ENCODE assay signal across 35 cellular contexts in the genomic region with DNA sequence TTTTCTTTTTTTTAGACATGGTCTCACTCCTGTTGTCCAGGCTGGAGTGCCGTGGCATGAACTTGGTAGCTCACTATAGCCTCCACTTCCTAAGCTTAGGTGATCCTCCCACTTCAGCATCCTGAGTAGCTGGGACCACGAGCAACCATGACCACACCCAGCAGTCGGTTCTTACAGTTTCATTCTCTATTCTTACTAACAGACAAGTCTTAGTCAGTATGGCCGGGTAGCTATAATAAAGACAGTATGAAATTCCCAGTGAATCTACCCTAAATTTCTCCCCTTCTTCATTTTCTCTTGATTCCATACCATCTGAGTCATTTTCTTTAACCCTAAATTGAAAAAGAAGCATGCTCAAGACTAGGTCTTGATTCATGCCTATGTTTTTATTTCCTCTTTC.
"Had no signal": no experiment of that assay in that cellular context is flagged by ENCODE, and none has a peak within 500 bp of the region (broad histone marks: within the 10 kb centered on the region; RNA-seq: fewer than 3 reads in every experiment).

No MANE protein-coding gene starts in this region.

- H3K27ac ChIP-seq: adrenal gland, body of pancreas, epithelial cell of prostate, gastroesophageal sphincter, heart right ventricle had no signal

- H3K27me3 Mint-ChIP-seq: activated CD4-positive, alpha-beta memory T cell treated with anti-CD3 and anti-CD28 coated beads for 36 hours; activated CD4-positive, alpha-beta T cell treated with anti-CD3 and anti-CD28 coated beads for 36 hours; activated CD4-positive, alpha-beta T cell treated with anti-CD3 and anti-CD28 coated beads, Interleukin-2, amount 10 ng/mL, durations not matched to agents 24 days and 14 days; activated CD8-positive, alpha-beta memory T cell treated with anti-CD3 and anti-CD28 coated beads, Interleukin-2, amount 10 ng/mL, durations not matched to agents 7 days and 5 days; activated naive CD4-positive, alpha-beta T cell treated with anti-CD3 and anti-CD28 coated beads, Interleukin-2, amount 50 U/mL, for 24 hours; activated naive CD8-positive, alpha-beta T cell treated with anti-CD3 and anti-CD28 coated beads for 36 hours; activated naive CD8-positive, alpha-beta T cell treated with anti-CD3 and anti-CD28 coated beads, Interleukin-2, amount 50 U/mL, for 24 hours; effector memory CD8-positive, alpha-beta T cell; T-helper 17 cell had no signal

- H3K4me1 Mint-ChIP-seq: activated CD4-positive, alpha-beta T cell treated with anti-CD3 and anti-CD28 coated beads for 36 hours; activated CD4-positive, alpha-beta T cell treated with anti-CD3 and anti-CD28 coated beads, Interleukin-2, amount 10 ng/mL, durations not matched to agents 24 days and 14 days; activated CD8-positive, alpha-beta memory T cell treated with anti-CD3 and anti-CD28 coated beads, Interleukin-2, amount 10 ng/mL, durations not matched to agents 7 days and 5 days; activated naive CD4-positive, alpha-beta T cell treated with anti-CD3 and anti-CD28 coated beads, Interleukin-2, amount 50 U/mL, for 24 hours; activated naive CD8-positive, alpha-beta T cell treated with anti-CD3 and anti-CD28 coated beads for 36 hours; activated naive CD8-positive, alpha-beta T cell treated with anti-CD3 and anti-CD28 coated beads, Interleukin-2, amount 50 U/mL, for 24 hours; T-helper 17 cell had no signal

- H3K27me3 ChIP-seq: adrenal gland, body of pancreas, gastroesophageal sphincter, heart right ventricle had no signal

- H3K4me3 Mint-ChIP-seq: activated CD4-positive, alpha-beta memory T cell treated with anti-CD3 and anti-CD28 coated beads for 36 hours; activated CD4-positive, alpha-beta T cell treated with anti-CD3 and anti-CD28 coated beads for 36 hours; activated CD4-positive, alpha-beta T cell treated with anti-CD3 and anti-CD28 coated beads, Interleukin-2, amount 10 ng/mL, durations not matched to agents 24 days and 14 days; activated CD8-positive, alpha-beta memory T cell treated with anti-CD3 and anti-CD28 coated beads, Interleukin-2, amount 10 ng/mL, durations not matched to agents 7 days and 5 days; activated CD8-positive, alpha-beta T cell treated with anti-CD3 and anti-CD28 coated beads, Interleukin-2, amount 10 ng/mL, durations not matched to agents 7 days and 5 days; activated naive CD4-positive, alpha-beta T cell treated with anti-CD3 and anti-CD28 coated beads for 36 hours; activated naive CD4-positive, alpha-beta T cell treated with anti-CD3 and anti-CD28 coated beads, Interleukin-2, amount 50 U/mL, for 24 hours; activated naive CD8-positive, alpha-beta T cell treated with anti-CD3 and anti-CD28 coated beads for 36 hours; activated naive CD8-positive, alpha-beta T cell treated with anti-CD3 and anti-CD28 coated beads, Interleukin-2, amount 50 U/mL, for 24 hours; activated T-helper 1 cell treated with anti-CD3 and anti-CD28 coated beads, Interleukin-12 subunit alpha, Interleukin-12 subunit beta, Interleukin-2, Interleukin-4 antibody, amounts not matched to agents 30 ng/mL and 10 ng/mL and 1 ng/mL, durations not matched to agents 14 hours and 24 hours and 36 hours; effector memory CD8-positive, alpha-beta T cell; T-helper 17 cell; T-helper 2 cell treated with Interferon-gamma antibody and Interleukin-4, amounts not matched to agents 5 μg/mL and 100 μg/mL, for 36 hours had no signal

- ATAC-seq: activated CD4-positive, alpha-beta T cell treated with anti-CD3 and anti-CD28 coated beads for 36 hours; activated CD8-positive, alpha-beta memory T cell treated with anti-CD3 and anti-CD28 coated beads, Interleukin-2, amount 10 ng/mL, durations not matched to agents 7 days and 5 days; activated CD8-positive, alpha-beta T cell treated with anti-CD3 and anti-CD28 coated beads, Interleukin-2, amount 10 ng/mL, durations not matched to agents 7 days and 5 days; activated naive CD8-positive, alpha-beta T cell treated with anti-CD3 and anti-CD28 coated beads, Interleukin-2, amount 50 U/mL, for 24 hours; body of pancreas; effector memory CD8-positive, alpha-beta T cell; esophagus mucosa; gastroesophageal sphincter; heart right ventricle; T-helper 17 cell had no signal

- H3K9me3 ChIP-seq: body of pancreas, gastroesophageal sphincter had no signal

- H3K27ac Mint-ChIP-seq: activated CD4-positive, alpha-beta memory T cell treated with anti-CD3 and anti-CD28 coated beads for 36 hours; activated CD4-positive, alpha-beta T cell treated with anti-CD3 and anti-CD28 coated beads for 36 hours; activated CD4-positive, alpha-beta T cell treated with anti-CD3 and anti-CD28 coated beads, Interleukin-2, amount 10 ng/mL, durations not matched to agents 24 days and 14 days; activated CD8-positive, alpha-beta memory T cell treated with anti-CD3 and anti-CD28 coated beads, Interleukin-2, amount 10 ng/mL, durations not matched to agents 7 days and 5 days; activated CD8-positive, alpha-beta T cell treated with anti-CD3 and anti-CD28 coated beads, Interleukin-2, amount 10 ng/mL, durations not matched to agents 7 days and 5 days; activated naive CD4-positive, alpha-beta T cell treated with anti-CD3 and anti-CD28 coated beads for 36 hours; activated naive CD4-positive, alpha-beta T cell treated with anti-CD3 and anti-CD28 coated beads, Interleukin-2, amount 50 U/mL, for 24 hours; activated naive CD8-positive, alpha-beta T cell treated with anti-CD3 and anti-CD28 coated beads for 36 hours; activated naive CD8-positive, alpha-beta T cell treated with anti-CD3 and anti-CD28 coated beads, Interleukin-2, amount 50 U/mL, for 24 hours; activated T-helper 1 cell treated with anti-CD3 and anti-CD28 coated beads, Interleukin-12 subunit alpha, Interleukin-12 subunit beta, Interleukin-2, Interleukin-4 antibody, amounts not matched to agents 30 ng/mL and 10 ng/mL and 1 ng/mL, durations not matched to agents 14 hours and 24 hours and 36 hours; activated T-helper 2 cell treated with anti-CD3 and anti-CD28 coated beads, Interferon-gamma antibody, Interleukin-2, Interleukin-4, amounts not matched to agents 10 μg/mL and 5 μg/mL and 100 μg/mL, durations not matched to agents 14 hours and 24 hours and 36 hours; effector memory CD8-positive, alpha-beta T cell; T-helper 17 cell; T-helper 2 cell treated with Interferon-gamma antibody and Interleukin-4, amounts not matched to agents 5 μg/mL and 100 μg/mL, for 36 hours had no signal

- H3K4me1 ChIP-seq: adrenal gland, body of pancreas, gastroesophageal sphincter, heart right ventricle had no signal

- H3K4me3 ChIP-seq: adrenal gland, body of pancreas, gastroesophageal sphincter, heart right ventricle had no signal

- DNase-seq: activated CD4-positive, alpha-beta memory T cell treated with anti-CD3 and anti-CD28 coated beads for 36 hours; activated CD4-positive, alpha-beta T cell treated with anti-CD3 and anti-CD28 coated beads for 36 hours; activated CD4-positive, alpha-beta T cell treated with anti-CD3 and anti-CD28 coated beads, Interleukin-2, amount 10 ng/mL, durations not matched to agents 24 days and 14 days; activated CD4-positive, CD25-positive, alpha-beta regulatory T cell; activated CD4-positive, CD25-positive, alpha-beta regulatory T cell treated with anti-CD3 and anti-CD28 coated beads, Interleukin-2, amount 50 U/mL, for 72 hours; activated CD8-positive, alpha-beta memory T cell treated with anti-CD3 and anti-CD28 coated beads, Interleukin-2, amount 10 ng/mL, durations not matched to agents 7 days and 5 days; activated CD8-positive, alpha-beta memory T cell treated with anti-CD3 and anti-CD28 coated beads, Interleukin-2, amount 50 U/mL, for 4 hours; activated CD8-positive, alpha-beta T cell treated with anti-CD3 and anti-CD28 coated beads, Interleukin-2, amount 10 ng/mL, durations not matched to agents 7 days and 5 days; activated effector memory CD4-positive, alpha-beta T cell treated with anti-CD3 and anti-CD28 coated beads, Interleukin-2, amount 50 U/mL, for 16 hours; activated naive CD4-positive, alpha-beta T cell treated with anti-CD3 and anti-CD28 coated beads for 36 hours; activated naive CD8-positive, alpha-beta T cell treated with anti-CD3 and anti-CD28 coated beads for 36 hours; activated naive CD8-positive, alpha-beta T cell treated with anti-CD3 and anti-CD28 coated beads, Interleukin-2, amount 50 U/mL, for 24 hours; activated T-cell treated with anti-CD3 and anti-CD28 coated beads, Interleukin-2, amount 50 U/mL, for 1 hour; activated T-cell treated with anti-CD3 and anti-CD28 coated beads, Interleukin-2, amount 50 U/mL, for 48 hours; adrenal gland; amygdala; aorta; body of pancreas; caudate nucleus; cortex of kidney; dermis blood vessel endothelial cell; effector CD4-positive, alpha-beta T cell; effector memory CD8-positive, alpha-beta T cell; foreskin melanocyte; heart right ventricle; T-helper 1 cell; T-helper 17 cell; T1000 had no signal

- H3K36me3 Mint-ChIP-seq: activated CD4-positive, alpha-beta memory T cell treated with anti-CD3 and anti-CD28 coated beads for 36 hours; activated CD8-positive, alpha-beta memory T cell treated with anti-CD3 and anti-CD28 coated beads, Interleukin-2, amount 10 ng/mL, durations not matched to agents 7 days and 5 days; activated naive CD4-positive, alpha-beta T cell treated with anti-CD3 and anti-CD28 coated beads, Interleukin-2, amount 50 U/mL, for 24 hours; activated naive CD8-positive, alpha-beta T cell treated with anti-CD3 and anti-CD28 coated beads for 36 hours had no signal
